ENCODE assay signal across 1 cellular context in the genomic region with DNA sequence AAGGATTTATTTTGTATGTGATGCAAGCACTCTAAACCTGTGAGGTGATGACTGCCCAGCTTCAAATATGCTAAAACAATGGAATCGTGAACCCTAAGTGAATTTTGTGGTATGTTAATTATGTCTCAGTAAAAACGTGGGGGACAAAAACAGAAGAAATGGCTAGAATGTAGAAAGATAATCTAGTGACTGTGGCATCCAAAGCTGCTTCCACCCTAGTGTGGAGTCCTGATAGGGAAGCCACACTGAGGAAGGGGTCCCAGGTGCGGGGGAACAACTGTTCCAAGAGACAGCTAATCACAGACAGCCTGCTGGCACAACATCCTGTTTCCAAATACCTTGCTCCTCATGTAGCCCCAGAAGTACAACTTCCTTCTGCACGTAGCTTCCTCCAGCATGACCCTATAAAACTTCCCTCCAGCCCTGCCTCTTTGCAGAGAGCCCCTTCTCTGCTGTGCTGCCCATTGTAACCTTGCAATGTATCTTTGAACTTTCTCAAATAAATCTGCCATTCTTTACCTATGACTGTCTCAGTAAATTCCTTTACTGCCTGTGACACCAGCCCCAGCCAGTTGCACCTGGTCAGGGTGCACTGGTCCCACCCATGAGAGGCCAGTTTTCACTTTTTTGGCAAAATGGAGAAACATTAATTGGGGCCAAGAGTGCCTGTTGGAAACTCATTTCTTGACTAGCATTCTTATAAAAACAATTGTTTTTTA.
TF ChIP-seq lines count a peak whose summit lies in the region.

No MANE protein-coding gene starts in this region.

TF ChIP-seq in K562, 482 proteins besides CTCF, POLR2A, EP300 and RAD21 (continued from another document):
- TF ChIP-seq, protein P1, sequence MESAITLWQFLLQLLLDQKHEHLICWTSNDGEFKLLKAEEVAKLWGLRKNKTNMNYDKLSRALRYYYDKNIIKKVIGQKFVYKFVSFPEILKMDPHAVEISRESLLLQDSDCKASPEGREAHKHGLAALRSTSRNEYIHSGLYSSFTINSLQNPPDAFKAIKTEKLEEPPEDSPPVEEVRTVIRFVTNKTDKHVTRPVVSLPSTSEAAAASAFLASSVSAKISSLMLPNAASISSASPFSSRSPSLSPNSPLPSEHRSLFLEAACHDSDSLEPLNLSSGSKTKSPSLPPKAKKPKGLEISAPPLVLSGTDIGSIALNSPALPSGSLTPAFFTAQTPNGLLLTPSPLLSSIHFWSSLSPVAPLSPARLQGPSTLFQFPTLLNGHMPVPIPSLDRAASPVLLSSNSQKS (CRISPR knock-in tag; IDR thresholded peaks at IDR 0.05), result no peak
- TF ChIP-seq PTTG1 (tag; IDR thresholded peaks at IDR 0.05; ENCODE audit: low read depth) (no peak), KLF1 (tag; IDR thresholded peaks at IDR 0.05) (no peak), MAFK (IDR thresholded peaks at IDR 0.05; ENCODE audit: low read length) (no peak), OTX1 (CRISPR knock-in tag; IDR thresholded peaks at IDR 0.05) (no peak), ILF3 (IDR thresholded peaks at IDR 0.05; ENCODE audit: borderline replicate concordance) (no peak), KDM1A (IDR thresholded peaks at IDR 0.05) (peak; percentile 55 to 58)
- TF ChIP-seq, protein P2, sequence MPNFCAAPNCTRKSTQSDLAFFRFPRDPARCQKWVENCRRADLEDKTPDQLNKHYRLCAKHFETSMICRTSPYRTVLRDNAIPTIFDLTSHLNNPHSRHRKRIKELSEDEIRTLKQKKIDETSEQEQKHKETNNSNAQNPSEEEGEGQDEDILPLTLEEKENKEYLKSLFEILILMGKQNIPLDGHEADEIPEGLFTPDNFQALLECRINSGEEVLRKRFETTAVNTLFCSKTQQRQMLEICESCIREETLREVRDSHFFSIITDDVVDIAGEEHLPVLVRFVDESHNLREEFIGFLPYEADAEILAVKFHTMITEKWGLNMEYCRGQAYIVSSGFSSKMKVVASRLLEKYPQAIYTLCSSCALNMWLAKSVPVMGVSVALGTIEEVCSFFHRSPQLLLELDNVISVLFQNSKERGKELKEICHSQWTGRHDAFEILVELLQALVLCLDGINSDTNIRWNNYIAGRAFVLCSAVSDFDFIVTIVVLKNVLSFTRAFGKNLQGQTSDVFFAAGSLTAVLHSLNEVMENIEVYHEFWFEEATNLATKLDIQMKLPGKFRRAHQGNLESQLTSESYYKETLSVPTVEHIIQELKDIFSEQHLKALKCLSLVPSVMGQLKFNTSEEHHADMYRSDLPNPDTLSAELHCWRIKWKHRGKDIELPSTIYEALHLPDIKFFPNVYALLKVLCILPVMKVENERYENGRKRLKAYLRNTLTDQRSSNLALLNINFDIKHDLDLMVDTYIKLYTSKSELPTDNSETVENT (CRISPR knock-in tag; IDR thresholded peaks at IDR 0.05), result no peak
- TF ChIP-seq, protein P3, sequence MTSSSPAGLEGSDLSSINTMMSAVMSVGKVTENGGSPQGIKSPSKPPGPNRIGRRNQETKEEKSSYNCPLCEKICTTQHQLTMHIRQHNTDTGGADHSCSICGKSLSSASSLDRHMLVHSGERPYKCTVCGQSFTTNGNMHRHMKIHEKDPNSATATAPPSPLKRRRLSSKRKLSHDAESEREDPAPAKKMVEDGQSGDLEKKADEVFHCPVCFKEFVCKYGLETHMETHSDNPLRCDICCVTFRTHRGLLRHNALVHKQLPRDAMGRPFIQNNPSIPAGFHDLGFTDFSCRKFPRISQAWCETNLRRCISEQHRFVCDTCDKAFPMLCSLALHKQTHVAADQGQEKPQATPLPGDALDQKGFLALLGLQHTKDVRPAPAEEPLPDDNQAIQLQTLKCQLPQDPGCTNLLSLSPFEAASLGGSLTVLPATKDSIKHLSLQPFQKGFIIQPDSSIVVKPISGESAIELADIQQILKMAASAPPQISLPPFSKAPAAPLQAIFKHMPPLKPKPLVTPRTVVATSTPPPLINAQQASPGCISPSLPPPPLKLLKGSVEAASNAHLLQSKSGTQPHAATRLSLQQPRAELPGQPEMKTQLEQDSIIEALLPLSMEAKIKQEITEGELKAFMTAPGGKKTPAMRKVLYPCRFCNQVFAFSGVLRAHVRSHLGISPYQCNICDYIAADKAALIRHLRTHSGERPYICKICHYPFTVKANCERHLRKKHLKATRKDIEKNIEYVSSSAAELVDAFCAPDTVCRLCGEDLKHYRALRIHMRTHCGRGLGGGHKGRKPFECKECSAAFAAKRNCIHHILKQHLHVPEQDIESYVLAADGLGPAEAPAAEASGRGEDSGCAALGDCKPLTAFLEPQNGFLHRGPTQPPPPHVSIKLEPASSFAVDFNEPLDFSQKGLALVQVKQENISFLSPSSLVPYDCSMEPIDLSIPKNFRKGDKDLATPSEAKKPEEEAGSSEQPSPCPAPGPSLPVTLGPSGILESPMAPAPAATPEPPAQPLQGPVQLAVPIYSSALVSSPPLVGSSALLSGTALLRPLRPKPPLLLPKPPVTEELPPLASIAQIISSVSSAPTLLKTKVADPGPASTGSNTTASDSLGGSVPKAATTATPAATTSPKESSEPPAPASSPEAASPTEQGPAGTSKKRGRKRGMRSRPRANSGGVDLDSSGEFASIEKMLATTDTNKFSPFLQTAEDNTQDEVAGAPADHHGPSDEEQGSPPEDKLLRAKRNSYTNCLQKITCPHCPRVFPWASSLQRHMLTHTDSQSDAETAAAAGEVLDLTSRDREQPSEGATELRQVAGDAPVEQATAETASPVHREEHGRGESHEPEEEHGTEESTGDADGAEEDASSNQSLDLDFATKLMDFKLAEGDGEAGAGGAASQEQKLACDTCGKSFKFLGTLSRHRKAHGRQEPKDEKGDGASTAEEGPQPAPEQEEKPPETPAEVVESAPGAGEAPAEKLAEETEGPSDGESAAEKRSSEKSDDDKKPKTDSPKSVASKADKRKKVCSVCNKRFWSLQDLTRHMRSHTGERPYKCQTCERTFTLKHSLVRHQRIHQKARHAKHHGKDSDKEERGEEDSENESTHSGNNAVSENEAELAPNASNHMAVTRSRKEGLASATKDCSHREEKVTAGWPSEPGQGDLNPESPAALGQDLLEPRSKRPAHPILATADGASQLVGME (CRISPR knock-in tag; IDR thresholded peaks at IDR 0.05), result no peak
- TF ChIP-seq, protein P4, sequence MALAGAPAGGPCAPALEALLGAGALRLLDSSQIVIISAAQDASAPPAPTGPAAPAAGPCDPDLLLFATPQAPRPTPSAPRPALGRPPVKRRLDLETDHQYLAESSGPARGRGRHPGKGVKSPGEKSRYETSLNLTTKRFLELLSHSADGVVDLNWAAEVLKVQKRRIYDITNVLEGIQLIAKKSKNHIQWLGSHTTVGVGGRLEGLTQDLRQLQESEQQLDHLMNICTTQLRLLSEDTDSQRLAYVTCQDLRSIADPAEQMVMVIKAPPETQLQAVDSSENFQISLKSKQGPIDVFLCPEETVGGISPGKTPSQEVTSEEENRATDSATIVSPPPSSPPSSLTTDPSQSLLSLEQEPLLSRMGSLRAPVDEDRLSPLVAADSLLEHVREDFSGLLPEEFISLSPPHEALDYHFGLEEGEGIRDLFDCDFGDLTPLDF (CRISPR knock-in tag; IDR thresholded peaks at IDR 0.05), result no peak
